ENCODE assay signal across 14 cellular contexts in genomic region chr4:131613824-131614216, GRCh38.
DNase-seq lines count a peak whose midpoint lies in the region; ATAC-seq and TF ChIP-seq lines count a peak whose summit lies in the region.
"Had no signal": no experiment of that assay in that cellular context is flagged by ENCODE, and none has a peak within 500 bp of the region (broad histone marks: within the 10 kb centered on the region; RNA-seq: fewer than 3 reads in every experiment).

No MANE protein-coding gene starts in this region.

- DNase-seq in GM10248 (ENCODE audit: extremely low spot score) (peak; percentile 28), NCI-H345 (lab: John Stamatoyannopoulos, UW) (no peak), dermis blood vessel endothelial cell (no peak), nephron progenitor cell (no peak)
- DNase-seq in activated CD4-positive, CD25-positive, alpha-beta regulatory T cell treated with anti-CD3 and anti-CD28 coated beads, Interleukin-2, amount 50 U/mL, for 72 hours = no peak
- DNase-seq: body of pancreas, NCI-H1436, NCI-H82 had no signal

- peaks cover 3% of the 10 kb centered on the region for H3K27me3 Mint-ChIP-seq in nephron progenitor cell (ENCODE audit: low read depth, poor library complexity)
- H3K27me3 Mint-ChIP-seq: natural killer cell treated with Interleukin-12 subunit alpha and Interleukin-12 subunit beta and Interleukin-15 and Interleukin-18, amount 100 ng/mL, for 72 hours; type B pancreatic cell had no signal

- POLR2A ChIA-PET in GM10248 (lab: Yijun Ruan, JAX) = no interaction called here

- no peaks in the 10 kb centered on the region for H3K9me3 Mint-ChIP-seq in nephron progenitor cell
- H3K9me3 Mint-ChIP-seq: type B pancreatic cell had no signal

- H3K4me3 Mint-ChIP-seq in nephron progenitor cell = no peak overlapping the region
- H3K4me3 Mint-ChIP-seq: natural killer cell treated with Interleukin-12 subunit alpha and Interleukin-12 subunit beta and Interleukin-15 and Interleukin-18, amount 100 ng/mL, for 72 hours; type B pancreatic cell had no signal

- H3K27ac Mint-ChIP-seq in nephron progenitor cell = no peak overlapping the region
- H3K27ac Mint-ChIP-seq: natural killer cell treated with Interleukin-12 subunit alpha and Interleukin-12 subunit beta and Interleukin-15 and Interleukin-18, amount 100 ng/mL, for 72 hours; type B pancreatic cell had no signal

- no peak for TF ChIP-seq CTCF in GM10248 (IDR thresholded peaks at IDR 0.05; ENCODE audit: control extremely low read depth, extremely low read depth, low read depth, missing control alignments)
- no peak for TF ChIP-seq CTCF in nephron progenitor cell (IDR thresholded peaks at IDR 0.05)

- ATAC-seq in GM19395 (IDR thresholded peaks at IDR 0.05; ENCODE audit: unreplicated experiment) (peak; percentile 80), HG02885 (IDR thresholded peaks at IDR 0.05; ENCODE audit: poor library complexity, unreplicated experiment) (peak; percentile 86), HG03565 (IDR thresholded peaks at IDR 0.05; ENCODE audit: unreplicated experiment) (peak; percentile 72)
- ATAC-seq: body of pancreas; left lobe of liver; natural killer cell treated with Interleukin-12 subunit alpha and Interleukin-12 subunit beta and Interleukin-15 and Interleukin-18, amount 100 ng/mL, for 72 hours had no signal

- CTCF ChIA-PET in GM10248 (lab: Yijun Ruan, JAX) = no interaction called here

- H3K4me1 Mint-ChIP-seq in nephron progenitor cell = no peaks in the 10 kb centered on the region

- H3K36me3 Mint-ChIP-seq in nephron progenitor cell (ENCODE audit: low read depth) = no peaks in the 10 kb centered on the region
- H3K36me3 Mint-ChIP-seq: type B pancreatic cell had no signal
